ENCODE assay signal across 8 cellular contexts in the genomic region with DNA sequence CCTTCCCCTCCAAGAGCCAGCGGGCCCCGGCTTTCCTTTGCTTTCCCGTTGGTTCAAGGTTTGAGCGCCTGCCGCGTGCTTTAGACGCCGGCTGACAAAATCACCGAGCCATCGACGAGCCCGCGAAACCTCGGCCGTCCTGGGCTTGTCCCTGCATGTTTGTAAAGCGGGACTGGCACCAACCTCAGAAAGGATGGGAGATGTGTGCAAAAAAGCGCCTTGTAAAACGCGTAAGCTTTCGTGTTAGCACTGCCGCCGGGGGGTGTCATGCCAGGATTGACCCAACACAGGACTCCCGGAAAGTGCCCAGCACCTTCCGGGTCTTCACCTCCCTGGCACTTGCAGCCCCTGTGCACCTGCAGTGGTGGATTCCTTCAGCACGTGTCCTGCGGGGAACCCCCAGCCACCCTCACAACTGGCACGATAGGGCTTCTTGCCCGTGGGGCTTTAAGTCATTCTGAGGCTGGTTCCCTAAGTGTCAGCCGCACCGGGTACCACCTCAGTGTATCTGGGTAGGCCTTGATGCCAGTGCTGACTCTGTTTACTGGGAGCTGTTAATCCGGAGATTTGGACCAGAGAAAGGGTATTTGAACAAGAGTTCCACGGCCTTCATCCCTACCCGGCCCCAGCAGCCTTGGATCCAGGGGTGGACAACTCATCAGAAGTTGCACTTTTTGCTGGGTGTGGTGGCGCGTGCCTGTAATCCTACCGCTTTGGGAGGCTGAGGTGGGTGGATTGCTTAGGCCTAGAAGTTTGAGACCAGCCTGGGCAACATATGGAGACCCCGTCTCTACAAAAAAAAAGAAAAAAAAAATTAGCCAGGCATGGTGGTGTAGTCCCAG. TPM values are rescaled to one million over a fixed set of nuclear protein-coding genes. Genes with fewer than 3 reads are reported as not detected.
A peak's percentile ranks its signal among the peaks of the same experiment; 100 is the strongest.
DNase-seq lines count a peak whose midpoint lies in the region; ATAC-seq, FAIRE-seq and TF ChIP-seq lines count a peak whose summit lies in the region.

No MANE protein-coding gene starts in this region.

- peaks cover 27% of the 10 kb centered on the region for H3K4me1 Mint-ChIP-seq in activated naive CD8-positive, alpha-beta T cell treated with anti-CD3 and anti-CD28 coated beads for 36 hours

- DNase-seq in GM13977 (ENCODE audit: low spot score) (peak; percentile 73), NT2/D1 (ENCODE audit: low read depth, low spot score) (no peak), keratinocyte (ENCODE audit: low read depth, low spot score) (peak; percentile 33), SKM-1 (lab: John Stamatoyannopoulos, UW; ENCODE audit: unreplicated experiment) (no peak), NCI-H524 treated with DMSO at 0.1 percent for 48 hours (lab: John Stamatoyannopoulos, UW) (no peak)
- DNase-seq in activated naive CD8-positive, alpha-beta T cell treated with anti-CD3 and anti-CD28 coated beads for 36 hours = peak; percentile 66
- DNase-seq in stimulated activated CD4-positive, alpha-beta T cell treated with anti-CD3 and anti-CD28 coated beads, TNF-alpha, amount 100 ng/mL, for 24 hours (ENCODE audit: low read depth in 3 of 3) = peak in 2 of 3 experiments; percentile 45 to 56

- dilution Hi-C loops in keratinocyte (cut with MboI; ENCODE audit: extremely low pct_ligation_motif_present, low sequenced_read_pairs) = no loop called here

- H3K4me3 ChIP-seq in NT2/D1 (ENCODE audit: insufficient read length, low read depth) (peak overlapping the region; percentile 81), keratinocyte (ENCODE audit: control insufficient read depth in 2 of 3, extremely low read depth in 1 of 3, insufficient read depth in 2 of 3, low read depth in 1 of 3, low read length in 3 of 3) (peak overlapping the region; percentile 90 to 96 (median 90))

- H3K27me3 ChIP-seq in NT2/D1 (ENCODE audit: insufficient read depth, insufficient read length) (no peaks in the 10 kb centered on the region), keratinocyte (ENCODE audit: control insufficient read depth, extremely low read depth, insufficient read depth, low read length) (no peaks in the 10 kb centered on the region)

- H3K79me2 ChIP-seq in keratinocyte (ENCODE audit: control insufficient read depth, insufficient read depth, low read length) = peaks cover 35% of the 10 kb centered on the region

- H4K20me1 ChIP-seq in keratinocyte (ENCODE audit: control insufficient read depth, extremely low read depth, insufficient read depth, low read length) = no peaks in the 10 kb centered on the region

- H3K9me1 ChIP-seq in keratinocyte (ENCODE audit: control insufficient read depth, extremely low read depth, insufficient read depth, low read length) = no peaks in the 10 kb centered on the region

- peak overlapping the region; percentile 96 for H3K4me3 Mint-ChIP-seq in activated naive CD8-positive, alpha-beta T cell treated with anti-CD3 and anti-CD28 coated beads for 36 hours

- H3K27ac ChIP-seq in keratinocyte (ENCODE audit: control insufficient read depth, insufficient read depth, low read length) = peak overlapping the region; percentile 87

- TF ChIP-seq CTCF in GM13977 (IDR thresholded peaks at IDR 0.05; ENCODE audit: extremely low read depth, insufficient read depth, missing control alignments) = no peak
- TF ChIP-seq CTCF in keratinocyte (optimal IDR thresholded peaks at IDR 0.05 in 1 of 3, IDR thresholded peaks at IDR 0.05 in 1 of 3, conservative IDR thresholded peaks at IDR 0.05 in 1 of 3; ENCODE audit: extremely low read depth in 1 of 3, insufficient read depth in 2 of 3, low read length in 3 of 3) = no peak

- H3K9me3 Mint-ChIP-seq in activated naive CD8-positive, alpha-beta T cell treated with anti-CD3 and anti-CD28 coated beads for 36 hours = no peaks in the 10 kb centered on the region

- no peak for ATAC-seq in HG02571 (IDR thresholded peaks at IDR 0.05; ENCODE audit: unreplicated experiment)

- H3K27me3 Mint-ChIP-seq in activated naive CD8-positive, alpha-beta T cell treated with anti-CD3 and anti-CD28 coated beads for 36 hours = no peaks in the 10 kb centered on the region

- H3K4me2 ChIP-seq in keratinocyte (ENCODE audit: control insufficient read depth, extremely low read depth, insufficient read depth, low read depth, low read length) = peak overlapping the region; percentile 96

- no peak for FAIRE-seq in keratinocyte (lab: Jason Lieb, UNC)

- H3K36me3 ChIP-seq in NT2/D1 (ENCODE audit: insufficient read depth, insufficient read length, low read length) = peaks cover 63% of the 10 kb centered on the region
- peaks cover 6% of the 10 kb centered on the region in 2 experiments for H3K36me3 ChIP-seq in keratinocyte (ENCODE audit: control insufficient read depth in 2 of 2, extremely low read depth in 1 of 2, insufficient read depth in 2 of 2, low read length in 2 of 2)

- H3K36me3 Mint-ChIP-seq in activated naive CD8-positive, alpha-beta T cell treated with anti-CD3 and anti-CD28 coated beads for 36 hours = peaks cover 24% of the 10 kb centered on the region

- in situ Hi-C loops in GM13977 (cut with MboI; ENCODE audit: low pct_unique_long_range_greater_than_20kb, low sequenced_read_pairs, unreplicated experiment) = no loop called here

- peaks cover 29% of the 10 kb centered on the region for H3K4me1 ChIP-seq in NT2/D1 (ENCODE audit: insufficient read depth, insufficient read length)
- peaks cover 19% of the 10 kb centered on the region for H3K4me1 ChIP-seq in keratinocyte (ENCODE audit: control insufficient read depth, extremely low read depth, insufficient read depth, low read length)

- H3K9ac ChIP-seq in NT2/D1 (ENCODE audit: insufficient read length, low read depth) (peak overlapping the region; percentile 98), keratinocyte (ENCODE audit: control insufficient read depth, extremely low read depth, insufficient read depth, low read length) (peak overlapping the region; percentile 92)

- no peak overlapping the region for H2AFZ ChIP-seq in keratinocyte (ENCODE audit: control insufficient read depth, low read length)

- H3K27ac Mint-ChIP-seq in activated naive CD8-positive, alpha-beta T cell treated with anti-CD3 and anti-CD28 coated beads for 36 hours = peak overlapping the region; percentile 96

- H3K9me3 ChIP-seq in NT2/D1 (ENCODE audit: insufficient read depth, low read length) = no peaks in the 10 kb centered on the region
- H3K9me3 ChIP-seq in keratinocyte (ENCODE audit: control insufficient read depth, low read depth, low read length) = no peaks in the 10 kb centered on the region

RNA-seq across cellular contexts. Expression of a gene that starts 0.8 kb away (rescaled TPM):
- 100 to 1,000 TPM in 1 of 2 experiments, 10 to 100 TPM in 1; 97.2 to 102 TPM for total RNA-seq in activated naive CD8-positive, alpha-beta T cell treated with anti-CD3 and anti-CD28 coated beads for 36 hours
- 99.5 to 171 TPM (median 109 TPM) in 3 replicates for polyA plus RNA-seq in keratinocyte
- polyA plus RNA-seq in keratinocyte (2011; ENCODE audit: low read depth) = 100 TPM
- polyA plus RNA-seq in keratinocyte (2011; cell fraction: cytosol; rRNA removed) = 123 and 134 TPM in 2 replicates
- 38.5 and 77.5 TPM in 2 replicates for polyA plus RNA-seq in keratinocyte (2011; cell fraction: nucleus; rRNA removed)
- polyA plus RNA-seq in keratinocyte (2012; ENCODE audit: low replicate concordance) = 96.5 and 141 TPM in 2 replicates
- 2.4 to 24.7 TPM (median 18.3 TPM) in 3 replicates for polyA minus RNA-seq in keratinocyte
- 8.6 TPM for polyA minus RNA-seq in keratinocyte (2011; cell fraction: cytosol; rRNA and poly(A)+ RNA removed)
- 4.9 and 12.4 TPM in 2 replicates for polyA minus RNA-seq in keratinocyte (2011; cell fraction: nucleus; rRNA and poly(A)+ RNA removed)

RNA-seq across cellular contexts. Expression of a gene that starts 1.1 kb away (rescaled TPM):
- total RNA-seq in activated naive CD8-positive, alpha-beta T cell treated with anti-CD3 and anti-CD28 coated beads for 36 hours = 10 to 100 TPM; 25.9 to 31.7 TPM
- polyA plus RNA-seq in keratinocyte = 7.1 to 11.5 TPM (median 8.8 TPM) in 3 replicates
- polyA plus RNA-seq in keratinocyte (2011; ENCODE audit: low read depth) = 4.3 TPM
- polyA plus RNA-seq in keratinocyte (2011; cell fraction: cytosol; rRNA removed) = 2.7 and 5.9 TPM in 2 replicates
- 60.1 and 68.9 TPM in 2 replicates for polyA plus RNA-seq in keratinocyte (2011; cell fraction: nucleus; rRNA removed)
- 7.4 and 13.0 TPM in 2 replicates for polyA plus RNA-seq in keratinocyte (2012; ENCODE audit: low replicate concordance)
- polyA minus RNA-seq in keratinocyte = 5.5 to 8.6 TPM (median 7.7 TPM) in 3 replicates
- 8.2 TPM for polyA minus RNA-seq in keratinocyte (2011; cell fraction: cytosol; rRNA and poly(A)+ RNA removed)
- polyA minus RNA-seq in keratinocyte (2011; cell fraction: nucleus; rRNA and poly(A)+ RNA removed) = 18.8 and 20.6 TPM in 2 replicates

RNA-seq across cellular contexts. Expression of a gene that starts 17.2 kb away (rescaled TPM):
- total RNA-seq in activated naive CD8-positive, alpha-beta T cell treated with anti-CD3 and anti-CD28 coated beads for 36 hours = 10 to 100 TPM in 1 of 2 experiments, 1 to 10 TPM in 1; 8.6 to 10.2 TPM
- 2.6 to 3.0 TPM (median 2.7 TPM) in 3 replicates for polyA plus RNA-seq in keratinocyte
- polyA plus RNA-seq in keratinocyte (2011; ENCODE audit: low read depth) = 4.5 TPM
- 0.57 and 3.6 TPM in 2 replicates for polyA plus RNA-seq in keratinocyte (2011; cell fraction: cytosol; rRNA removed)
- 6.7 and 9.0 TPM in 2 replicates for polyA plus RNA-seq in keratinocyte (2011; cell fraction: nucleus; rRNA removed)
- 2.2 and 5.1 TPM in 2 replicates for polyA plus RNA-seq in keratinocyte (2012; ENCODE audit: low replicate concordance)
- polyA minus RNA-seq in keratinocyte = 1.3 to 7.9 TPM (median 1.5 TPM) in 3 replicates
- 3.3 TPM for polyA minus RNA-seq in keratinocyte (2011; cell fraction: cytosol; rRNA and poly(A)+ RNA removed)
- 2.5 and 4.3 TPM in 2 replicates for polyA minus RNA-seq in keratinocyte (2011; cell fraction: nucleus; rRNA and poly(A)+ RNA removed)

RNA-seq across cellular contexts. Expression of a gene that starts 55.2 kb away (rescaled TPM):
- total RNA-seq in activated naive CD8-positive, alpha-beta T cell treated with anti-CD3 and anti-CD28 coated beads for 36 hours = 10 to 100 TPM; 35.7 to 38.7 TPM
- polyA plus RNA-seq in keratinocyte = 16.8 to 21.2 TPM (median 20.9 TPM) in 3 replicates
- 10.1 TPM for polyA plus RNA-seq in keratinocyte (2011; ENCODE audit: low read depth)
- 7.3 and 14.6 TPM in 2 replicates for polyA plus RNA-seq in keratinocyte (2011; cell fraction: cytosol; rRNA removed)
- 61.8 and 98.8 TPM in 2 replicates for polyA plus RNA-seq in keratinocyte (2011; cell fraction: nucleus; rRNA removed)
- 17.6 and 29.3 TPM in 2 replicates for polyA plus RNA-seq in keratinocyte (2012; ENCODE audit: low replicate concordance)
- 33.0 to 40.6 TPM (median 39.1 TPM) in 3 replicates for polyA minus RNA-seq in keratinocyte
- polyA minus RNA-seq in keratinocyte (2011; cell fraction: cytosol; rRNA and poly(A)+ RNA removed) = 51.6 TPM
- polyA minus RNA-seq in keratinocyte (2011; cell fraction: nucleus; rRNA and poly(A)+ RNA removed) = 72.5 and 76.3 TPM in 2 replicates

Comparison
In these comparisons a context has a peak if more than half of its experiments do, and no peak if none do; other contexts are left out.
1. DNase-seq: peak in GM13977 (single experiment), activated naive CD8-positive, alpha-beta T cell treated with anti-CD3 and anti-CD28 coated beads for 36 hours (single experiment), keratinocyte (single experiment) and stimulated activated CD4-positive, alpha-beta T cell treated with anti-CD3 and anti-CD28 coated beads, TNF-alpha, amount 100 ng/mL, for 24 hours (2 of 3); none in NT2/D1 (single experiment), SKM-1 (single experiment) and NCI-H524 treated with DMSO at 0.1 percent for 48 hours (single experiment).